In the genomic region with DNA sequence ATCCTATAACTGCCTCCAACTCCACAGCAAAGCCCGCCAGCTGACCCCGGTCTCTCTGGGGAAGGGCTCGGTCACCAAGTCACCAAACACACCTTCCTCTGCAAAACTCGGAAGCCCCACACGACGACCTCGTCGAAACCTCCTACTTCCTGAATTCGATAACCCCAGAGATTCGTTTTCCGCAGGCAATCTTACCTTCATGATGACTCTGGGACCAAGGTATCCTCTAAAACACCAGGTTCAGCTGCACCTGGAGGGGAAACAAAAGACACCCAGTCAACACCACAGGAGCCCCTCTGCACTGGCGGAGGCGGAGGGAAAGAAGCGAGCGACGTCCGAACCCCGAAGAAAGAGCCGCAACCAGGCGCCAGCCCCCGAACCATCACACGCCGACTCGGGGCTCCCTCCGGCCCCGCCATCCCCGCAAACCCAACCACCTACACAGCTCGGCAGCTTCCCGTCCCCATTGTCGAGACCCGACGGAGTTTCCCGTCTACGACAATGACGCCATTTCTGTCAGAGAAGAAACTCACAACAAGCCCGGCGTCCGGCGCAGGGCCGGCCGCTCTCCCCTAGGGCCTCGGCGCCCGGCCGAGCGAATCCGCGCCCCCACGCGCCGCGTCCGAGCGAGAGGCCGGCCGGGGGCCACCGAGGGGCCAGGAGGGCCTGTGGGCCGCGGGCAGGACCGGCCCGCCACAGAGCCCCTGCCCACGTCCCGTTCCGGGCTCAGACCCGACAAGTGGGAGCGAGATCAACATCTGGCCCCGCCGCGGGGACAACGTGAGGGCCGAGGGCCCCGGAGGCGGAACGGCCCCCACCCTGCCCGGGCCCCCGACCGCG, we compare ENCODE assay signal across 8 cellular contexts. TPM values are rescaled to one million over a fixed set of nuclear protein-coding genes. Genes with fewer than 3 reads are reported as not detected.
DNase-seq lines count a peak whose midpoint lies in the region; ATAC-seq and TF ChIP-seq lines count a peak whose summit lies in the region.

No MANE protein-coding gene starts in this region.

- H3K27ac ChIP-seq in SJSA1 (peak overlapping the region; percentile 61), upper lobe of left lung (peak overlapping the region; percentile 95 to 97 (median 96))

- intact Hi-C loops in cardiac septum (cut with DNase I) = loop anchor here (5.0 kb wide), 3 partner anchors 75 to 175 kb away; a partner anchor contains a TSS
- intact Hi-C loops in posterior cingulate gyrus (cut with DNase I) = loop anchor here (2.0 to 10.0 kb wide), 3 partner anchors 90 to 202 kb away; a partner anchor contains a TSS

- peak; percentile 55 for DNase-seq in GM03348 (ENCODE audit: low spot score)
- DNase-seq in SJSA1 (ENCODE audit: low read depth in 1 of 2, low spot score in 2 of 2) = peak; percentile 47 to 51
- peak; percentile 61 to 73 for DNase-seq in activated naive CD4-positive, alpha-beta T cell treated with anti-CD3 and anti-CD28 coated beads, Interleukin-2, amount 50 U/mL, for 72 hours (ENCODE audit: low spot score in 2 of 2)
- DNase-seq in cardiac septum (ENCODE audit: low spot score) = peak; percentile 80
- peak in 7 of 10 donors; percentile 19 to 85 (median 37) for DNase-seq in posterior cingulate gyrus
- peak; percentile 59 to 90 for DNase-seq in upper lobe of left lung

- no peak for TF ChIP-seq EP300 in upper lobe of left lung (IDR thresholded peaks at IDR 0.05)

- no peaks in the 10 kb centered on the region for H3K27me3 ChIP-seq in SJSA1 (replicated peaks)
- no peaks in the 10 kb centered on the region for H3K27me3 ChIP-seq in upper lobe of left lung

- H3K4me1 ChIP-seq in SJSA1 (replicated peaks) = peaks cover 12% of the 10 kb centered on the region
- peaks cover 47 to 60% (median 51%) of the 10 kb centered on the region in 4 donors for H3K4me1 ChIP-seq in upper lobe of left lung

- H3K9me3 ChIP-seq in SJSA1 (replicated peaks) (no peaks in the 10 kb centered on the region), upper lobe of left lung (no peaks in the 10 kb centered on the region)

- no peaks in the 10 kb centered on the region for H3K9me3 Mint-ChIP-seq in activated naive CD4-positive, alpha-beta T cell treated with anti-CD3 and anti-CD28 coated beads, Interleukin-2, amount 50 U/mL, for 72 hours

- H3K36me3 ChIP-seq in SJSA1 (peaks cover 46% of the 10 kb centered on the region), upper lobe of left lung (no peaks in the 10 kb centered on the region)

- TF ChIP-seq POLR2A in upper lobe of left lung (IDR thresholded peaks at IDR 0.05) = no peak

- peak overlapping the region in 1 of 2 donors; percentile 99 for H3K27ac Mint-ChIP-seq in activated naive CD4-positive, alpha-beta T cell treated with anti-CD3 and anti-CD28 coated beads, Interleukin-2, amount 50 U/mL, for 72 hours

- peak; percentile 31 for ATAC-seq in HG03354 (IDR thresholded peaks at IDR 0.05; ENCODE audit: poor library complexity, severe bottlenecking, unreplicated experiment)
- peak; percentile 5 to 15 for ATAC-seq in activated naive CD4-positive, alpha-beta T cell treated with anti-CD3 and anti-CD28 coated beads, Interleukin-2, amount 50 U/mL, for 72 hours
- peak in 1 of 2 donors; percentile 18 for ATAC-seq in upper lobe of left lung (ENCODE audit: low FRiP score in 2 of 2)
- no peak for ATAC-seq in GM19035 (IDR thresholded peaks at IDR 0.05; ENCODE audit: unreplicated experiment)

- H3K36me3 Mint-ChIP-seq in activated naive CD4-positive, alpha-beta T cell treated with anti-CD3 and anti-CD28 coated beads, Interleukin-2, amount 50 U/mL, for 72 hours = peaks cover 16 to 20% of the 10 kb centered on the region in 2 donors

- H3K4me3 ChIP-seq in SJSA1 (peak overlapping the region; percentile 85), upper lobe of left lung (peak overlapping the region; percentile 67 to 96 (median 88))

- TF ChIP-seq CTCF in upper lobe of left lung (IDR thresholded peaks at IDR 0.05) = no peak

- WGBS in upper lobe of left lung, 2 donors = 0 to 1% methylated on average over 28 to 36 of the region's 78 CpGs

RNA-seq across cellular contexts. Expression of a gene that starts 1.0 kb away (rescaled TPM):
- 25.1 and 28.3 TPM in 2 replicates for total RNA-seq in SJSA1 (2014; rRNA removed; shearing (Covaris generic))
- 10 to 100 TPM; 58.4 to 65.7 TPM for total RNA-seq in activated naive CD4-positive, alpha-beta T cell treated with anti-CD3 and anti-CD28 coated beads, Interleukin-2, amount 50 U/mL, for 72 hours
- total RNA-seq in cardiac septum (17.6 TPM), upper lobe of left lung (10 to 100 TPM; 31.1 to 90.1 (median 51.3) TPM)

RNA-seq across cellular contexts. Expression of a gene that starts 1.4 kb away (rescaled TPM):
- total RNA-seq in SJSA1 (2014; rRNA removed; shearing (Covaris generic)) = 26.9 and 32.7 TPM in 2 replicates
- total RNA-seq in activated naive CD4-positive, alpha-beta T cell treated with anti-CD3 and anti-CD28 coated beads, Interleukin-2, amount 50 U/mL, for 72 hours = 10 to 100 TPM; 33.6 to 36.1 TPM
- total RNA-seq in cardiac septum = 36.2 TPM
- total RNA-seq in upper lobe of left lung = 10 to 100 TPM in 4 of 6 donors, 1 to 10 TPM in 2; 5.0 to 32.6 (median 25.4) TPM

RNA-seq across cellular contexts. Expression of a gene that starts 40.3 kb away (rescaled TPM):
- total RNA-seq in SJSA1 (2014; rRNA removed; shearing (Covaris generic)) = 58.1 and 70.3 TPM in 2 replicates
- total RNA-seq in activated naive CD4-positive, alpha-beta T cell treated with anti-CD3 and anti-CD28 coated beads, Interleukin-2, amount 50 U/mL, for 72 hours = 10 to 100 TPM; 26.9 to 28.8 TPM
- total RNA-seq in cardiac septum = 15.2 TPM
- 10 to 100 TPM; 20.8 to 77.5 (median 26.5) TPM for total RNA-seq in upper lobe of left lung
